22 cellular contexts compared by ENCODE assay signal in the genomic region with DNA sequence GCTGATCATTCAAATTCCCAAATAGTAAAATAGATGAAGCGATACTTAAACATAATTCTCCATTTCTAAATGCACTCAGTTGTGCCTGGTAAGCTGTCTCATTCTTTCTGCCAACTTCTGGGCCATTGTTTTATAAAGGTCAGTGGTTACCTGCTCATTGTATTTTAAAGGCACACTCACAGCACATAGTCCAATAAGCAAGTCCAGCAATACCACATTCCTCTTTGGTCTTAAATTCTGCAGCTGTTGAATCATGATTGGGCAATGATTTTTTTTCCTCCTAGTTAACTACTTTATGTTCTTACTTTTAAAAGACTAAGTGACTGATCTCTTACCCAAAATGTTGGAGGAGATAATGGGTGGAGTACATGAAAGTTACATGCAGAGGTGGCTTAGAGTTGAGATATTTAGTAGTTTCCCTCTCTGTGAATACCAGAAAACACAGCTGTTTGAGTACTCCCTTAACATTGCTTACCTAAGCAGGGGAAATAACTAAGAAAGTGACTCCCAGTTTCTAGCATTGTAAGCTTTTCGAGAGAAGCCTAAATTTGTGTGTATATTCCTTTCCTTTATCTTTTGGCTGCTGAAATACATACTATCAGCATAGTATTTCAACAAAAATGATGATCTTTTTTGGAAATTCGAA.
A peak's percentile ranks its signal among the peaks of the same experiment; 100 is the strongest.
DNase-seq lines count a peak whose midpoint lies in the region; ATAC-seq and TF ChIP-seq lines count a peak whose summit lies in the region.
"Had no signal": no experiment of that assay in that cellular context is flagged by ENCODE, and none has a peak within 500 bp of the region (broad histone marks: within the 10 kb centered on the region; RNA-seq: fewer than 3 reads in every experiment).

No MANE protein-coding gene starts in this region.

- peak overlapping the region; percentile 24 for H3K27ac Mint-ChIP-seq in stimulated activated naive CD8-positive, alpha-beta T cell treated with anti-CD3 and anti-CD28 coated beads, Interleukin-15, Interleukin-2, amounts not matched to agents 100 ng/mL and 50 ng/mL, for 24 hours
- H3K27ac Mint-ChIP-seq in stimulated activated naive CD8-positive, alpha-beta T cell treated with anti-CD3 and anti-CD28 coated beads, Interleukin-15, amount 100 ng/mL, for 72 hours, result no peak overlapping the region
- H3K27ac Mint-ChIP-seq: activated CD4-positive, alpha-beta T cell treated with anti-CD3 and anti-CD28 coated beads, Interleukin-2, amount 10 ng/mL, durations not matched to agents 24 days and 14 days; activated naive CD4-positive, alpha-beta T cell treated with anti-CD3 and anti-CD28 coated beads, Interleukin-2, amount 50 U/mL, for 24 hours; CD4-positive, alpha-beta T cell; naive thymus-derived CD8-positive, alpha-beta T cell had no signal

- H3K4me3 ChIP-seq in adipocyte (ENCODE audit: low read length) (no peak overlapping the region), fibroblast of the aortic adventitia (ENCODE audit: low read depth, low read length) (no peak overlapping the region), vagina (no peak overlapping the region), stomach (no peak overlapping the region)
- H3K4me3 ChIP-seq: cardiac muscle cell, gastrocnemius medialis, lung, psoas muscle, SK-N-MC had no signal

- H3K27me3 ChIP-seq in adipocyte (replicated peaks; ENCODE audit: control insufficient read depth, insufficient read depth, low read length) (no peaks in the 10 kb centered on the region), vagina (no peaks in the 10 kb centered on the region), stomach (no peaks in the 10 kb centered on the region)
- H3K27me3 ChIP-seq: cardiac muscle cell, gastrocnemius medialis had no signal

- TF ChIP-seq POLR2A in vagina (IDR thresholded peaks at IDR 0.05), result no peak
- TF ChIP-seq POLR2A in stomach (IDR thresholded peaks at IDR 0.05), result no peak

- no peak overlapping the region for H3K4me3 Mint-ChIP-seq in stimulated activated naive CD8-positive, alpha-beta T cell treated with anti-CD3 and anti-CD28 coated beads, Interleukin-15, Interleukin-2, amounts not matched to agents 100 ng/mL and 50 ng/mL, for 24 hours
- H3K4me3 Mint-ChIP-seq in stimulated activated naive CD8-positive, alpha-beta T cell treated with anti-CD3 and anti-CD28 coated beads, Interleukin-15, amount 100 ng/mL, for 72 hours, result no peak overlapping the region
- H3K4me3 Mint-ChIP-seq: activated CD4-positive, alpha-beta T cell treated with anti-CD3 and anti-CD28 coated beads, Interleukin-2, amount 10 ng/mL, durations not matched to agents 24 days and 14 days; activated naive CD4-positive, alpha-beta T cell treated with anti-CD3 and anti-CD28 coated beads, Interleukin-2, amount 50 U/mL, for 24 hours; CD4-positive, alpha-beta T cell had no signal

- H3K4me1 Mint-ChIP-seq in stimulated activated naive CD8-positive, alpha-beta T cell treated with anti-CD3 and anti-CD28 coated beads, Interleukin-15, Interleukin-2, amounts not matched to agents 100 ng/mL and 50 ng/mL, for 24 hours (ENCODE audit: low read depth), result peaks cover 58% of the 10 kb centered on the region
- H3K4me1 Mint-ChIP-seq in stimulated activated naive CD8-positive, alpha-beta T cell treated with anti-CD3 and anti-CD28 coated beads, Interleukin-15, amount 100 ng/mL, for 72 hours, result peaks cover 57% of the 10 kb centered on the region

- peak overlapping the region; percentile 37 for H3K9ac ChIP-seq in adipocyte (ENCODE audit: low read length)

- TF ChIP-seq CTCF in fibroblast of the aortic adventitia (IDR thresholded peaks at IDR 0.05; ENCODE audit: insufficient read depth, low read length) (no peak), vagina (IDR thresholded peaks at IDR 0.05) (no peak), stomach (IDR thresholded peaks at IDR 0.05) (no peak)

- no peak for TF ChIP-seq EP300 in stomach (IDR thresholded peaks at IDR 0.05)

- H3K27ac ChIP-seq in vagina (no peak overlapping the region), stomach (no peak overlapping the region)
- H3K27ac ChIP-seq: cardiac muscle cell, gastrocnemius medialis, psoas muscle, SK-N-MC had no signal

- no peaks in the 10 kb centered on the region for H3K9me3 Mint-ChIP-seq in stimulated activated naive CD8-positive, alpha-beta T cell treated with anti-CD3 and anti-CD28 coated beads, Interleukin-15, Interleukin-2, amounts not matched to agents 100 ng/mL and 50 ng/mL, for 24 hours
- no peaks in the 10 kb centered on the region for H3K9me3 Mint-ChIP-seq in stimulated activated naive CD8-positive, alpha-beta T cell treated with anti-CD3 and anti-CD28 coated beads, Interleukin-15, amount 100 ng/mL, for 72 hours
- H3K9me3 Mint-ChIP-seq: activated CD4-positive, alpha-beta T cell treated with anti-CD3 and anti-CD28 coated beads, Interleukin-2, amount 10 ng/mL, durations not matched to agents 24 days and 14 days; activated naive CD4-positive, alpha-beta T cell treated with anti-CD3 and anti-CD28 coated beads, Interleukin-2, amount 50 U/mL, for 24 hours; CD4-positive, alpha-beta T cell had no signal

- peaks cover 3% of the 10 kb centered on the region for H3K36me3 Mint-ChIP-seq in stimulated activated naive CD8-positive, alpha-beta T cell treated with anti-CD3 and anti-CD28 coated beads, Interleukin-15, Interleukin-2, amounts not matched to agents 100 ng/mL and 50 ng/mL, for 24 hours (ENCODE audit: low read depth)

- H3K4me1 ChIP-seq in adipocyte (ENCODE audit: control insufficient read depth, insufficient read depth, low read length), result peaks cover 32% of the 10 kb centered on the region
- peaks cover 14% of the 10 kb centered on the region for H3K4me1 ChIP-seq in vagina
- H3K4me1 ChIP-seq in stomach, result no peaks in the 10 kb centered on the region

- H3K27me3 Mint-ChIP-seq in stimulated activated naive CD8-positive, alpha-beta T cell treated with anti-CD3 and anti-CD28 coated beads, Interleukin-15, Interleukin-2, amounts not matched to agents 100 ng/mL and 50 ng/mL, for 24 hours, result no peaks in the 10 kb centered on the region
- no peaks in the 10 kb centered on the region for H3K27me3 Mint-ChIP-seq in stimulated activated naive CD8-positive, alpha-beta T cell treated with anti-CD3 and anti-CD28 coated beads, Interleukin-15, amount 100 ng/mL, for 72 hours
- H3K27me3 Mint-ChIP-seq: activated CD4-positive, alpha-beta T cell treated with anti-CD3 and anti-CD28 coated beads, Interleukin-2, amount 10 ng/mL, durations not matched to agents 24 days and 14 days; activated naive CD4-positive, alpha-beta T cell treated with anti-CD3 and anti-CD28 coated beads, Interleukin-2, amount 50 U/mL, for 24 hours; CD4-positive, alpha-beta T cell; naive thymus-derived CD8-positive, alpha-beta T cell had no signal

- ATAC-seq in stimulated activated naive CD8-positive, alpha-beta T cell treated with anti-CD3 and anti-CD28 coated beads, Interleukin-15, amount 100 ng/mL, for 72 hours, result no peak
- ATAC-seq: gastrocnemius medialis; naive thymus-derived CD8-positive, alpha-beta T cell; psoas muscle; stimulated activated naive CD8-positive, alpha-beta T cell treated with anti-CD3 and anti-CD28 coated beads, Interleukin-15, Interleukin-2, amounts not matched to agents 100 U/mL and 50 U/mL, for 24 hours had no signal

- H3K36me3 ChIP-seq in adipocyte (ENCODE audit: control insufficient read depth, insufficient read depth, low read length, severe bottlenecking), result no peaks in the 10 kb centered on the region
- no peaks in the 10 kb centered on the region for H3K36me3 ChIP-seq in vagina
- no peaks in the 10 kb centered on the region for H3K36me3 ChIP-seq in stomach
- H3K36me3 ChIP-seq: cardiac muscle cell, gastrocnemius medialis had no signal

- intact Hi-C loops in vagina (cut with DNase I), result no loop called here
- intact Hi-C loops in stomach (cut with DNase I; ENCODE audit: low total_unique reads), result no loop called here

- CTCF ChIA-PET in HEK293T (lab: Yijun Ruan, JAX), result no interaction called here

- no peak for DNase-seq in stimulated activated naive CD8-positive, alpha-beta T cell treated with anti-CD3 and anti-CD28 coated beads, Interleukin-15, amount 100 ng/mL, for 72 hours
- DNase-seq in adipocyte (ENCODE audit: low read depth) (peak; percentile 66), fibroblast of the aortic adventitia (ENCODE audit: low read depth) (peak; percentile 48), stromal cell of bone marrow (ENCODE audit: low read depth) (peak; percentile 17), vagina (ENCODE audit: extremely low spot score in 2 of 2) (no peak), stomach (no peak), HEK293T (ENCODE audit: extremely low spot score) (no peak)
- DNase-seq: activated CD4-positive, alpha-beta T cell treated with anti-CD3 and anti-CD28 coated beads, Interleukin-2, amount 10 ng/mL, durations not matched to agents 24 days and 14 days; CD4-positive, alpha-beta T cell; DMS79; gastrocnemius medialis; KG1; naive thymus-derived CD8-positive, alpha-beta T cell; NCI-H1694 treated with DMSO at 0.1 percent for 48 hours; NCI-H510A; psoas muscle; stimulated activated naive CD8-positive, alpha-beta T cell treated with anti-CD3 and anti-CD28 coated beads, Interleukin-15, Interleukin-2, amounts not matched to agents 100 U/mL and 50 U/mL, for 24 hours had no signal

- POLR2A ChIA-PET in HEK293T (lab: Yijun Ruan, JAX), result no interaction called here

- 57 to 86% (median 61%) methylated on average over 3 of the region's 3 CpGs for WGBS in stomach, 5 donors

- H3K9me3 ChIP-seq in adipocyte (ENCODE audit: control insufficient read depth, low read length) (no peaks in the 10 kb centered on the region), vagina (no peaks in the 10 kb centered on the region), stomach (no peaks in the 10 kb centered on the region)
- H3K9me3 ChIP-seq: gastrocnemius medialis, psoas muscle had no signal

TF ChIP-seq in HEK293T, 16 proteins besides CTCF, POLR2A, EP300 and RAD21:
- TF ChIP-seq TARDBP (IDR thresholded peaks at IDR 0.05) (no peak), L3MBTL2 (conservative IDR thresholded peaks at IDR 0.05) (no peak), FOXM1 (IDR thresholded peaks at IDR 0.05; ENCODE audit: borderline replicate concordance) (no peak)

Comparison
In these comparisons a context has a peak if more than half of its experiments do, and no peak if none do; other contexts are left out.
1. DNase-seq: peak in adipocyte (single experiment), fibroblast of the aortic adventitia (single experiment) and stromal cell of bone marrow (single experiment); none in stimulated activated naive CD8-positive, alpha-beta T cell treated with anti-CD3 and anti-CD28 coated beads, Interleukin-15, amount 100 ng/mL, for 72 hours (0 of 2), vagina (0 of 2), stomach (single experiment) and HEK293T (single experiment).